In genomic region chr3:141280086-141280485, GRCh38 we compare ENCODE assay signal across 12 cellular contexts. TPM values are rescaled to one million over a fixed set of nuclear protein-coding genes. Genes with fewer than 3 reads are reported as not detected.
DNase-seq lines count a peak whose midpoint lies in the region; ATAC-seq and TF ChIP-seq lines count a peak whose summit lies in the region.
"Had no signal": no experiment of that assay in that cellular context is flagged by ENCODE, and none has a peak within 500 bp of the region (broad histone marks: within the 10 kb centered on the region; RNA-seq: fewer than 3 reads in every experiment).

No MANE protein-coding gene starts in this region.

- no peak for ATAC-seq in Right ventricle myocardium superior (ENCODE audit: poor library complexity)

- H3K4me1 ChIP-seq in right atrium auricular region: peaks cover 0 to 12% of the 10 kb centered on the region in 2 donors
- H3K4me1 ChIP-seq: pancreas had no signal

- no peaks in the 10 kb centered on the region for H3K9me3 ChIP-seq in right atrium auricular region
- H3K9me3 ChIP-seq: pancreas, tibial nerve had no signal

- no peak overlapping the region for H3K27ac ChIP-seq in right atrium auricular region
- H3K27ac ChIP-seq: pancreas, tibial nerve had no signal

- in situ Hi-C loops in astrocyte of the spinal cord (cut with HindIII; ENCODE audit: low sequenced_read_pairs): no loop called here

- H3K4me3 ChIP-seq in right atrium auricular region: no peak overlapping the region
- no peak overlapping the region for H3K4me3 ChIP-seq in astrocyte of the spinal cord (ENCODE audit: low read depth, low read length)
- H3K4me3 ChIP-seq: pancreas, tibial nerve had no signal

- no peaks in the 10 kb centered on the region for H3K27me3 ChIP-seq in right atrium auricular region
- H3K27me3 ChIP-seq: pancreas, tibial nerve had no signal

- no peak for TF ChIP-seq CTCF in right atrium auricular region (IDR thresholded peaks at IDR 0.05)
- no peak for TF ChIP-seq CTCF in astrocyte of the spinal cord (IDR thresholded peaks at IDR 0.05; ENCODE audit: low read depth, low read length)

- intact Hi-C loops in Right ventricle myocardium superior (cut with DNase I): no loop called here

- DNase-seq in right atrium auricular region (ENCODE audit: low spot score) (peak; percentile 23), Right ventricle myocardium superior (no peak), astrocyte of the spinal cord (ENCODE audit: low read depth, low spot score) (peak; percentile 72), medulla oblongata (ENCODE audit: extremely low spot score) (peak; percentile 61), NCI-H2196 (lab: John Stamatoyannopoulos, UW; ENCODE audit: unreplicated experiment) (no peak), SHP77 treated with DMSO at 0.1 percent for 48 hours (lab: John Stamatoyannopoulos, UW) (no peak), T-helper 1 cell (no peak), NCI-H1694 (lab: John Stamatoyannopoulos, UW) (no peak)
- DNase-seq: activated CD4-positive, alpha-beta T cell treated with anti-CD3 and anti-CD28 coated beads for 36 hours; pancreas; stimulated activated CD4-positive, alpha-beta T cell treated with anti-CD3 and anti-CD28 coated beads, Interleukin-15, amount 100 ng/mL, for 24 hours had no signal

- peaks cover 5% of the 10 kb centered on the region for H3K36me3 ChIP-seq in right atrium auricular region
- H3K36me3 ChIP-seq: pancreas had no signal

RNA-seq across cellular contexts. Expression of gene PXYLP1, which starts 48.5 kb away (rescaled TPM):
- total RNA-seq in right atrium auricular region: 10 to 100 TPM in 1 of 2 donors, 1 to 10 TPM in 1; 7.5 to 14.5 TPM
- 10.8 TPM for total RNA-seq in Right ventricle myocardium superior

Comparison
In these comparisons a context has a peak if more than half of its experiments do, and no peak if none do; other contexts are left out.
1. DNase-seq: peak in right atrium auricular region (single experiment), astrocyte of the spinal cord (single experiment) and medulla oblongata (single experiment); none in Right ventricle myocardium superior (single experiment), NCI-H2196 (single experiment), SHP77 treated with DMSO at 0.1 percent for 48 hours (single experiment), T-helper 1 cell (0 of 5) and NCI-H1694 (single experiment).